Comparison of ENCODE assay signal across 8 cellular contexts in the genomic region with DNA sequence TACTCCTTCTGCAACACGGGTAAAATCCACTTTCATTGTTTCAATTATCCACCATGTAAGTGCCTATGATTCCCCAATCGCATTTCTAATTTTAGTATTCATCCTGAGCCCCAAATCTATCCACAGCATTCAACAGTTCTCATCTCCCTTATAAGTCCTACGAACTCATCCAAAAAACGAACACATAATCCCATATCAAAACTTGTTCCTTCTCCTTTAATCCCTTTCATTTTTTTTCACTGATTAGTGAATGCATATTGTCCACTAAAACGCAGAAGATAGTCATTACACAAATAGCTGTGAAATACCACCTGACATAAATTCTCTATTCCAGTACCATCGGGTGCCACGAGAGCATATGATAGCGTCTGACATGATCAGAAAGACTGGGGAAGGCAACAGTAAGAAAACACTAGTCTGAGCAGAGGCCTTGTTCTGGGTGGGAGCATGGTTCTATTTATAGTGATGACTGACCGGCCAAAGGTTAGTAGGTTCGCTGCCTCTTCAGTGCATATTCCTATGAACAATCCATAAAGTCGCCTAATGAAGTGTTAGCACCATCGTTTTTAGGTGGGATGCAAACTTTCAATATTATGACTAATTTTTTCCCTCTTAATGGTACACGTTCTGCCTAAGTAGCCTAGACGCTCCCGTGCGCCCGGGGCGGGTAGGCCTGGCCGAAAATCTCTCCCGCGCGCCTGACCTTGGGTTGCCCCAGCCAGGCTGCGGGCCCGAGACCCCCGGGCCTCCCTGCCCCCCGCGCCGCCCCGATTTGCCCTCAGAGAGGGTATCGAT. TPM values are rescaled to one million over a fixed set of nuclear protein-coding genes. Genes with fewer than 3 reads are reported as not detected.
A peak's percentile ranks its signal among the peaks of the same experiment; 100 is the strongest.
DNase-seq lines count a peak whose midpoint lies in the region; TF ChIP-seq lines count a peak whose summit lies in the region.

No MANE protein-coding gene starts in this region.

- H3K36me3 ChIP-seq in neuronal stem cell (replicated peaks in 1 of 2; ENCODE audit: control insufficient read depth in 2 of 2, insufficient read depth in 2 of 2, low read length in 2 of 2) = peaks cover 0 to 31% of the 10 kb centered on the region in 2 donors

- peaks cover 2 to 14% (median 12%) of the 10 kb centered on the region in 3 experiments for H3K36me3 Mint-ChIP-seq in H9 (ENCODE audit: insufficient read depth in 1 of 3, low read depth in 3 of 3)
- H3K36me3 Mint-ChIP-seq in activated T-helper 1 cell treated with anti-CD3 and anti-CD28 coated beads, Interleukin-12 subunit alpha, Interleukin-12 subunit beta, Interleukin-2, Interleukin-4 antibody, amounts not matched to agents 30 ng/mL and 10 ng/mL and 1 ng/mL, durations not matched to agents 14 hours and 24 hours and 36 hours (ENCODE audit: low read depth) = peaks cover 13% of the 10 kb centered on the region

- intact Hi-C loops in activated T-helper 1 cell treated with anti-CD3 and anti-CD28 coated beads, Interleukin-12 subunit alpha, Interleukin-12 subunit beta, Interleukin-2, Interleukin-4 antibody, amounts not matched to agents 30 ng/mL and 10 ng/mL and 1 ng/mL, durations not matched to agents 14 hours and 24 hours and 36 hours (cut with micrococcal nuclease) = loop anchor here (1.0 to 10.0 kb wide), 8 partner anchors 25 to 1307 kb away; a partner anchor contains a TSS

- H3K4me3 Mint-ChIP-seq in H9 = peak overlapping the region; percentile 100
- H3K4me3 Mint-ChIP-seq in activated T-helper 1 cell treated with anti-CD3 and anti-CD28 coated beads, Interleukin-12 subunit alpha, Interleukin-12 subunit beta, Interleukin-2, Interleukin-4 antibody, amounts not matched to agents 30 ng/mL and 10 ng/mL and 1 ng/mL, durations not matched to agents 14 hours and 24 hours and 36 hours = peak overlapping the region; percentile 97

- no peaks in the 10 kb centered on the region for H3K27me3 Mint-ChIP-seq in H9 (ENCODE audit: low read depth)
- no peaks in the 10 kb centered on the region for H3K27me3 Mint-ChIP-seq in activated T-helper 1 cell treated with anti-CD3 and anti-CD28 coated beads, Interleukin-12 subunit alpha, Interleukin-12 subunit beta, Interleukin-2, Interleukin-4 antibody, amounts not matched to agents 30 ng/mL and 10 ng/mL and 1 ng/mL, durations not matched to agents 14 hours and 24 hours and 36 hours (ENCODE audit: insufficient read depth)

- H3T11ph ChIP-seq in H9 (ENCODE audit: low read length) = no peak overlapping the region

- no peaks in the 10 kb centered on the region for H3K27me3 ChIP-seq in H9 (ENCODE audit: insufficient read depth, low read length)
- H3K27me3 ChIP-seq in neuronal stem cell (ENCODE audit: control insufficient read depth in 3 of 3, insufficient read depth in 3 of 3, low read depth in 1 of 3, low read length in 3 of 3) = no peaks in the 10 kb centered on the region

- H3K9me3 ChIP-seq in H9 (ENCODE audit: control insufficient read depth, low read depth, low read length) (no peaks in the 10 kb centered on the region), neuronal stem cell (replicated peaks in 1 of 2; ENCODE audit: control insufficient read depth in 2 of 2, insufficient read depth in 1 of 2, low read depth in 1 of 2, low read length in 2 of 2) (no peaks in the 10 kb centered on the region)

- H3K4me1 ChIP-seq in H9 (ENCODE audit: insufficient read depth, low read length) (no peaks in the 10 kb centered on the region), neuronal stem cell (ENCODE audit: control insufficient read depth in 2 of 2, insufficient read depth in 1 of 2, low read depth in 1 of 2, low read length in 2 of 2) (peaks cover 1 to 4% of the 10 kb centered on the region in 2 donors)

- no peak overlapping the region for H2BK5ac ChIP-seq in H9 (ENCODE audit: insufficient read length, low read length)
- no peak overlapping the region for H2BK5ac ChIP-seq in neuronal stem cell (ENCODE audit: low read length)

- H2BK15ac ChIP-seq in H9 (ENCODE audit: low read depth, low read length) = no peak overlapping the region
- peak overlapping the region; percentile 73 for H2BK15ac ChIP-seq in neuronal stem cell (ENCODE audit: low read length)

- H3K9ac ChIP-seq in H9 (ENCODE audit: extremely low read depth, insufficient read length, low read length) = peak overlapping the region; percentile 83
- peak overlapping the region; percentile 95 for H3K9ac ChIP-seq in neuronal stem cell (ENCODE audit: low read depth, low read length, poor library complexity)

- peaks cover 3% of the 10 kb centered on the region for H3K79me1 ChIP-seq in H9 (ENCODE audit: insufficient read depth, low read depth, low read length, poor library complexity, severe bottlenecking)
- peaks cover 4% of the 10 kb centered on the region for H3K79me1 ChIP-seq in neuronal stem cell (ENCODE audit: low read depth, low read length)

- H3K4ac ChIP-seq in H9 (ENCODE audit: low read depth, low read length) (no peak overlapping the region), neuronal stem cell (ENCODE audit: low read length) (no peak overlapping the region)

- WGBS in H9 (ENCODE audit: extremely low coverage, insufficient read length, low lambda C conversion rate) = 100% methylated on average over 2 of the region's 30 CpGs
- WGBS in neuronal stem cell (ENCODE audit: extremely low coverage in 2 of 2, insufficient read length in 2 of 2, insufficient replicate concordance in 1 of 2), 2 donors = 100% methylated on average over 2 of the region's 30 CpGs

- H3K27ac Mint-ChIP-seq in H9 = peak overlapping the region; percentile 100
- H3K27ac Mint-ChIP-seq in activated T-helper 1 cell treated with anti-CD3 and anti-CD28 coated beads, Interleukin-12 subunit alpha, Interleukin-12 subunit beta, Interleukin-2, Interleukin-4 antibody, amounts not matched to agents 30 ng/mL and 10 ng/mL and 1 ng/mL, durations not matched to agents 14 hours and 24 hours and 36 hours = peak overlapping the region; percentile 100

- H3K4me1 Mint-ChIP-seq in H9 = peaks cover 23 to 27% of the 10 kb centered on the region in 2 experiments
- peaks cover 43% of the 10 kb centered on the region for H3K4me1 Mint-ChIP-seq in activated T-helper 1 cell treated with anti-CD3 and anti-CD28 coated beads, Interleukin-12 subunit alpha, Interleukin-12 subunit beta, Interleukin-2, Interleukin-4 antibody, amounts not matched to agents 30 ng/mL and 10 ng/mL and 1 ng/mL, durations not matched to agents 14 hours and 24 hours and 36 hours (ENCODE audit: low read depth)

- H2BK12ac ChIP-seq in H9 (ENCODE audit: insufficient read length, low read depth, low read length) (no peak overlapping the region), neuronal stem cell (ENCODE audit: low read length) (no peak overlapping the region)

- no peak for TF ChIP-seq CTCF in H9 (conservative IDR thresholded peaks at IDR 0.05)
- TF ChIP-seq CTCF in fibroblast of villous mesenchyme (IDR thresholded peaks at IDR 0.05; ENCODE audit: insufficient read depth, low read depth, low read length) = no peak

- H3K4me2 ChIP-seq in H9 (ENCODE audit: insufficient read depth, insufficient read length, low read length) = peak overlapping the region; percentile 38
- H3K4me2 ChIP-seq in neuronal stem cell (ENCODE audit: insufficient read depth, low read length, poor library complexity, severe bottlenecking) = peak overlapping the region; percentile 60

- no peak overlapping the region for H2BK120ac ChIP-seq in H9 (ENCODE audit: low read depth, low read length, poor library complexity, severe bottlenecking)
- no peak overlapping the region for H2BK120ac ChIP-seq in neuronal stem cell (ENCODE audit: low read depth, low read length)

- H3K4me3 ChIP-seq in fibroblast of villous mesenchyme (ENCODE audit: low read depth, low read length) (peak overlapping the region; percentile 91), neuronal stem cell (ENCODE audit: low read length in 2 of 2) (peak overlapping the region; percentile 76 to 84)

- no peak overlapping the region for H4K91ac ChIP-seq in H9 (ENCODE audit: insufficient read length, low read depth, low read length)
- no peak overlapping the region for H4K91ac ChIP-seq in neuronal stem cell (ENCODE audit: low read depth, low read length, poor library complexity)

- peaks cover 25% of the 10 kb centered on the region; the same call in 1 of the 2 replicates for H3K79me2 ChIP-seq in H9 (ENCODE audit: insufficient read depth, low read length)

- H3K56ac ChIP-seq in H9 (ENCODE audit: insufficient read length, low read depth, low read length) = no peak overlapping the region

- H3K14ac ChIP-seq in H9 (ENCODE audit: insufficient read depth, low read length) = no peak overlapping the region
- H3K14ac ChIP-seq in neuronal stem cell (ENCODE audit: low read length) = peak overlapping the region; percentile 67

- H3K23ac ChIP-seq in H9 (ENCODE audit: insufficient read length, low read depth, low read length) (no peak overlapping the region), neuronal stem cell (ENCODE audit: low read depth, low read length, poor library complexity) (no peak overlapping the region)

- H2AK5ac ChIP-seq in H9 (ENCODE audit: insufficient read length, low read length) (no peak overlapping the region), neuronal stem cell (ENCODE audit: low read depth, low read length) (peak overlapping the region; percentile 65)

- H3K18ac ChIP-seq in H9 (ENCODE audit: insufficient read length, low read depth, low read length) (no peak overlapping the region), neuronal stem cell (ENCODE audit: low read length) (peak overlapping the region; percentile 89)

- no peak overlapping the region for H3K27ac ChIP-seq in H9 (ENCODE audit: insufficient read length, low read depth, low read length)
- peak overlapping the region; percentile 96 for H3K27ac ChIP-seq in neuronal stem cell (replicated peaks; ENCODE audit: low read length)

- no peaks in the 10 kb centered on the region for H4K20me1 ChIP-seq in H9 (ENCODE audit: control insufficient read depth, insufficient read depth, insufficient read length)

- H2BK20ac ChIP-seq in H9 (ENCODE audit: low read depth, low read length, poor library complexity, severe bottlenecking) = no peak overlapping the region

- peaks cover 11% of the 10 kb centered on the region for H3K23me2 ChIP-seq in H9 (ENCODE audit: insufficient read length, low read depth, low read length, poor library complexity, severe bottlenecking)

- no peak overlapping the region for H4K8ac ChIP-seq in H9 (replicated peaks; ENCODE audit: insufficient read length, low read depth, low read length)
- H4K8ac ChIP-seq in neuronal stem cell (ENCODE audit: low read depth, low read length) = no peak overlapping the region

- H4K5ac ChIP-seq in H9 (ENCODE audit: insufficient read length, low read depth, low read length) = no peak overlapping the region

- peaks cover 2 to 5% of the 10 kb centered on the region in 2 experiments; a peak in 3 of 5 replicates for H3K9me3 Mint-ChIP-seq in H9
- H3K9me3 Mint-ChIP-seq in activated T-helper 1 cell treated with anti-CD3 and anti-CD28 coated beads, Interleukin-12 subunit alpha, Interleukin-12 subunit beta, Interleukin-2, Interleukin-4 antibody, amounts not matched to agents 30 ng/mL and 10 ng/mL and 1 ng/mL, durations not matched to agents 14 hours and 24 hours and 36 hours = no peaks in the 10 kb centered on the region

- DNase-seq in NCI-H1092 treated with DMSO at 0.1 percent for 48 hours (lab: John Stamatoyannopoulos, UW) (peak; percentile 19), NCI-H1092 (lab: John Stamatoyannopoulos, UW) (no peak), H9 (no peak), NAMALWA (ENCODE audit: low spot score) (peak; percentile 66), fibroblast of villous mesenchyme (ENCODE audit: low read depth) (peak; percentile 38), neuronal stem cell (ENCODE audit: low spot score) (no peak), NCI-H2196 treated with DMSO at 0.1 percent for 48 hours (lab: John Stamatoyannopoulos, UW; ENCODE audit: unreplicated experiment) (no peak)
- DNase-seq in activated T-helper 1 cell treated with anti-CD3 and anti-CD28 coated beads, Interleukin-12 subunit alpha, Interleukin-12 subunit beta, Interleukin-2, Interleukin-4 antibody, amounts not matched to agents 30 ng/mL and 10 ng/mL and 1 ng/mL, durations not matched to agents 14 hours and 24 hours and 36 hours (ENCODE audit: low spot score) = no peak

- no peak overlapping the region for H2AFZ ChIP-seq in H9 (ENCODE audit: low read length)
- peak overlapping the region; percentile 89 for H2AFZ ChIP-seq in neuronal stem cell (ENCODE audit: low read length)

RNA-seq across cellular contexts. Expression of a gene that starts 0.6 kb away (rescaled TPM):
- total RNA-seq in H9 (2021) (139 and 143 TPM in 2 replicates), fibroblast of villous mesenchyme (28.0 and 41.5 TPM in 2 replicates)
- total RNA-seq in activated T-helper 1 cell treated with anti-CD3 and anti-CD28 coated beads, Interleukin-12 subunit alpha, Interleukin-12 subunit beta, Interleukin-2, Interleukin-4 antibody, amounts not matched to agents 30 ng/mL and 10 ng/mL and 1 ng/mL, durations not matched to agents 14 hours and 24 hours and 36 hours = 152 and 161 TPM in 2 replicates
- 310 TPM for polyA plus RNA-seq in neuronal stem cell (2013, experiment 1 of 2)
- polyA plus RNA-seq in neuronal stem cell (2013, experiment 2 of 2) = 301 TPM

RNA-seq across cellular contexts. Expression of a gene that starts 0.7 kb away (rescaled TPM):
- total RNA-seq in H9 (2021) = 20.4 and 22.5 TPM in 2 replicates
- total RNA-seq in activated T-helper 1 cell treated with anti-CD3 and anti-CD28 coated beads, Interleukin-12 subunit alpha, Interleukin-12 subunit beta, Interleukin-2, Interleukin-4 antibody, amounts not matched to agents 30 ng/mL and 10 ng/mL and 1 ng/mL, durations not matched to agents 14 hours and 24 hours and 36 hours = 26.7 and 26.9 TPM in 2 replicates
- total RNA-seq in fibroblast of villous mesenchyme = 19.6 and 31.1 TPM in 2 replicates
- 21.8 TPM for polyA plus RNA-seq in neuronal stem cell (2013, experiment 1 of 2)
- 22.5 TPM for polyA plus RNA-seq in neuronal stem cell (2013, experiment 2 of 2)

Comparison
In these comparisons a context has a peak if more than half of its experiments do, and no peak if none do; other contexts are left out.
1. DNase-seq: peak in NCI-H1092 treated with DMSO at 0.1 percent for 48 hours (single experiment), NAMALWA (single experiment) and fibroblast of villous mesenchyme (single experiment); none in NCI-H1092 (single experiment), H9 (single experiment), activated T-helper 1 cell treated with anti-CD3 and anti-CD28 coated beads, Interleukin-12 subunit alpha, Interleukin-12 subunit beta, Interleukin-2, Interleukin-4 antibody, amounts not matched to agents 30 ng/mL and 10 ng/mL and 1 ng/mL, durations not matched to agents 14 hours and 24 hours and 36 hours (single experiment), neuronal stem cell (single experiment) and NCI-H2196 treated with DMSO at 0.1 percent for 48 hours (single experiment).